23 cellular contexts compared by ENCODE assay signal in the genomic region with DNA sequence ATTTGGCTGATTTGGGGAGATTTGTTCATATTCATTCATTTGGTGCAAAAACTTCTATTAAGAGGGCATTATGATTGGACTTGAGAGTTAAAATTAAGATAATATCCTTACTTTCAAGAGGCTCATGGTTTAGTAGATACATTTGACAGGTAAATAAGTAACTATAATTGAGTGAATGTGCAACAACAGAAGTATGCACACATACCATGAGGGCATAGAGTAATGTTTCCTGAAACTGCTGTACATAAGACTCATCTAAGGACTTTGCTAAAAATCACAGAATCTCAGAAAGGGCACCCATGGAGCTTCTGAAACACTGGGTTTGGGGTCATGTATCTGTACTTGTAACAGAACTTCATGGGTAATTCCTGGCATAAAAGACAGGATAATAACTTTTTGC.
"Had no signal": no experiment of that assay in that cellular context is flagged by ENCODE, and none has a peak within 500 bp of the region (broad histone marks: within the 10 kb centered on the region; RNA-seq: fewer than 3 reads in every experiment).

No MANE protein-coding gene starts in this region.

- DNase-seq: natural killer cell; nephron progenitor cell; nucleus accumbens; pancreas; right cardiac atrium; right lobe of liver; sigmoid colon; small intestine; stimulated activated CD4-positive, alpha-beta T cell treated with anti-CD3 and anti-CD28 coated beads, Interleukin-15, amount 100 ng/mL, for 24 hours; stimulated activated CD4-positive, alpha-beta T cell treated with anti-CD3 and anti-CD28 coated beads, Interleukin-2, amount 100 ng/mL, for 24 hours; stimulated activated CD4-positive, alpha-beta T cell treated with anti-CD3 and anti-CD28 coated beads, Interleukin-2, amount 100 ng/mL, for 48 hours; stimulated activated CD4-positive, alpha-beta T cell treated with anti-CD3 and anti-CD28 coated beads, Interleukin-4, amount 100 ng/mL, for 24 hours; stimulated activated naive B cell treated with anti-CD40 and anti-IgM and Interleukin-4, amounts not matched to agents 10 μg/mL and 1 μg/mL and 100 μg/mL, for 72 hours; stimulated activated naive CD4-positive, alpha-beta T cell treated with Interleukin-2 at 50 U/mL for 16 hours; stomach; thyroid gland; upper lobe of left lung had no signal

- H3K4me1 ChIP-seq: prostate gland, sigmoid colon, thyroid gland, upper lobe of left lung, vagina had no signal

- H3K4me3 ChIP-seq: pancreas, prostate gland, right lobe of liver, sigmoid colon, stomach, thoracic aorta, thyroid gland, tibial nerve, upper lobe of left lung, vagina had no signal

- H3K27ac ChIP-seq: neutrophil, pancreas, prostate gland, right lobe of liver, sigmoid colon, stomach, thoracic aorta, thyroid gland, tibial nerve, upper lobe of left lung, vagina had no signal

- ATAC-seq: natural killer cell; pancreas; right cardiac atrium; right lobe of liver; stimulated activated effector memory CD8-positive, alpha-beta T cell treated with anti-CD3 and anti-CD28 coated beads, Interleukin-12 subunit alpha, Interleukin-12 subunit beta, amount 100 ng/mL, for 72 hours; stimulated activated naive B cell treated with anti-CD40 and anti-IgM and Interleukin-4, amounts not matched to agents 10 μg/mL and 1 μg/mL and 100 μg/mL, for 72 hours had no signal

- H3K9me3 ChIP-seq: neutrophil, pancreas, prostate gland, right lobe of liver, sigmoid colon, stomach, thoracic aorta, thyroid gland, tibial nerve, upper lobe of left lung, vagina had no signal

- H3K27me3 ChIP-seq: neutrophil, pancreas, right lobe of liver, sigmoid colon, stomach, thyroid gland, tibial nerve, upper lobe of left lung, vagina had no signal

- H3K36me3 ChIP-seq: neutrophil, pancreas, prostate gland, right lobe of liver, sigmoid colon, stomach, thoracic aorta, thyroid gland, tibial nerve, upper lobe of left lung, vagina had no signal
